In genomic region chr2:112138143-112139032, GRCh38 we compare ENCODE assay signal across 8 cellular contexts. TPM values are rescaled to one million over a fixed set of nuclear protein-coding genes. Genes with fewer than 3 reads are reported as not detected.
A peak's percentile ranks its signal among the peaks of the same experiment; 100 is the strongest.
DNase-seq lines count a peak whose midpoint lies in the region; ATAC-seq and TF ChIP-seq lines count a peak whose summit lies in the region.

Gene FBLN7 (plus strand): TSS chr2:112138385. CDS start chr2:112138656, 271 bp downstream.

- peaks cover 9% of the 10 kb centered on the region for H3K79me2 ChIP-seq in ACC112 (ENCODE audit: control insufficient read depth, insufficient read depth, low read length, unreplicated experiment)

- DNase-seq in GM13977 (ENCODE audit: low spot score) (peak; percentile 30), right cardiac atrium (peak in 1 of 3 donors; percentile 66), skeletal muscle cell (ENCODE audit: low read depth) (no peak), OCI-M2 (lab: John Stamatoyannopoulos, UW; ENCODE audit: unreplicated experiment) (no peak), GM19238 (ENCODE audit: insufficient read length, low spot score) (no peak)
- no peak for DNase-seq in activated CD8-positive, alpha-beta T cell treated with anti-CD3 and anti-CD28 coated beads for 36 hours

- POLR2A ChIA-PET in activated CD8-positive, alpha-beta T cell treated with anti-CD3 and anti-CD28 coated beads for 36 hours (lab: Charles Lee): no interaction called here

- no peak within 1 kb of the TSS for H3K27ac Mint-ChIP-seq in activated CD8-positive, alpha-beta T cell treated with anti-CD3 and anti-CD28 coated beads for 36 hours

- H3K4me1 ChIP-seq in ACC112 (ENCODE audit: control insufficient read depth, insufficient read depth, low read length, unreplicated experiment) (peaks cover 7% of the 10 kb centered on the region), right cardiac atrium (ENCODE audit: control insufficient read depth, insufficient read depth, low read length) (no peaks in the 10 kb centered on the region)

- 1% methylated on average over 84 of the region's 84 CpGs for WGBS in right cardiac atrium

- in situ Hi-C loops in GM13977 (cut with MboI; ENCODE audit: low pct_unique_long_range_greater_than_20kb, low sequenced_read_pairs, unreplicated experiment): no loop called here

- H3K27me3 Mint-ChIP-seq in activated CD8-positive, alpha-beta T cell treated with anti-CD3 and anti-CD28 coated beads for 36 hours: peaks cover 24% of the 10 kb centered on the region

- TF ChIP-seq CTCF in GM13977 (IDR thresholded peaks at IDR 0.05; ENCODE audit: extremely low read depth, insufficient read depth, missing control alignments): no peak
- TF ChIP-seq CTCF in activated CD8-positive, alpha-beta T cell treated with anti-CD3 and anti-CD28 coated beads for 36 hours (IDR thresholded peaks at IDR 0.05): no peak

- H3K27ac ChIP-seq in ACC112 (ENCODE audit: low read depth, low read length) (peak within 1 kb of the TSS; percentile 44; the same call in 1 of the 2 replicates), right cardiac atrium (ENCODE audit: low read length) (no peak within 1 kb of the TSS)

- peak within 1 kb of the TSS; percentile 71 for H2AFZ ChIP-seq in ACC112 (ENCODE audit: low read length, unreplicated experiment)

- no peaks in the 10 kb centered on the region; the same call in 1 of the 2 replicates for H3K36me3 ChIP-seq in ACC112 (ENCODE audit: insufficient read depth, low read length)

- H3K36me3 Mint-ChIP-seq in activated CD8-positive, alpha-beta T cell treated with anti-CD3 and anti-CD28 coated beads for 36 hours (ENCODE audit: low read depth): no peaks in the 10 kb centered on the region

- ATAC-seq in activated CD8-positive, alpha-beta T cell treated with anti-CD3 and anti-CD28 coated beads for 36 hours: peak; percentile 17
- ATAC-seq in right cardiac atrium: peak; percentile 59 to 64
- no peak for ATAC-seq in GM21447 (IDR thresholded peaks at IDR 0.05; ENCODE audit: unreplicated experiment)

- no peaks in the 10 kb centered on the region for H3K9me3 ChIP-seq in right cardiac atrium (ENCODE audit: control insufficient read depth, low read length)

- peak within 1 kb of the TSS; percentile 49 for H3K4me3 Mint-ChIP-seq in activated CD8-positive, alpha-beta T cell treated with anti-CD3 and anti-CD28 coated beads for 36 hours

- intact Hi-C loops in activated CD8-positive, alpha-beta T cell treated with anti-CD3 and anti-CD28 coated beads for 36 hours (cut with micrococcal nuclease): no loop called here
- intact Hi-C loops in right cardiac atrium (cut with DNase I): loop anchor here in 1 of 4 donors (10.0 kb wide), 1 partner anchor 296 kb away; the partner anchor contains the start of gene RGPD8

- H3K4me1 Mint-ChIP-seq in activated CD8-positive, alpha-beta T cell treated with anti-CD3 and anti-CD28 coated beads for 36 hours (ENCODE audit: low read depth): peaks cover 9% of the 10 kb centered on the region

- CTCF ChIA-PET in activated CD8-positive, alpha-beta T cell treated with anti-CD3 and anti-CD28 coated beads for 36 hours (lab: Charles Lee): interaction anchor here (4.0 kb wide), 1 partner anchor 16 kb away, joined by 18 read pairs; no protein-coding TSS in a partner anchor

- peak within 1 kb of the TSS; percentile 92 for H3K4me3 ChIP-seq in ACC112 (ENCODE audit: low read depth, low read length)
- peak within 1 kb of the TSS; percentile 77 for H3K4me3 ChIP-seq in right cardiac atrium (ENCODE audit: low read length)
- H3K4me3 ChIP-seq in skeletal muscle cell (ENCODE audit: low read depth, low read length): peak within 1 kb of the TSS; percentile 55

- H3K27me3 ChIP-seq in ACC112 (ENCODE audit: insufficient read depth, low read length) (no peaks in the 10 kb centered on the region), right cardiac atrium (ENCODE audit: control insufficient read depth, insufficient read depth) (no peaks in the 10 kb centered on the region)

- peaks cover 6% of the 10 kb centered on the region for H3K9me3 Mint-ChIP-seq in activated CD8-positive, alpha-beta T cell treated with anti-CD3 and anti-CD28 coated beads for 36 hours

RNA-seq across cellular contexts. Expression of gene FBLN7, which starts in this region (rescaled TPM):
- 1 to 10 TPM; 7.4 to 7.9 TPM for total RNA-seq in activated CD8-positive, alpha-beta T cell treated with anti-CD3 and anti-CD28 coated beads for 36 hours
- total RNA-seq in right cardiac atrium: 1 to 10 TPM; 1.5 to 1.9 (median 1.7) TPM
- polyA plus RNA-seq in right cardiac atrium: 1.3 TPM
